ENCODE assay signal across 10 cellular contexts in the genomic region with DNA sequence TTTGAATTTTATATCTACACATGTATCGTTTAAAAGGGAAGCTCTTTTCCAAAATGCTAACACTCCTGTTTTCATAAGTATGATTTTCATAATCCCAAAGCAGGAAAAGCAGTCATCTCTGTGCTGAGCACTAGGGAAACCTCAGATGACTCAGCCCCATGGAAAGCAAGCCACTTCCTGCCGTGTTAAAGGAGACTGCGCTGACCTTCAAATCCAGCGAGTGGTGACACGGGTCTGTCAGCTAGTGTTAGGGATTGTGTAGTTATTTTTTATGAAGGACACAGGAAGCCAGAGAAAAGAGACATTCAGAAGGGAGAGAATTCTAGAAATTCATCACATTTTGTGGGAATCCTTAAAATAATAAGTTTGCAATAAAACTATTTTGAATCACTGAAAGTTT. TPM values are rescaled to one million over a fixed set of nuclear protein-coding genes. Genes with fewer than 3 reads are reported as not detected.
DNase-seq lines count a peak whose midpoint lies in the region; ATAC-seq and TF ChIP-seq lines count a peak whose summit lies in the region.
"Had no signal": no experiment of that assay in that cellular context is flagged by ENCODE, and none has a peak within 500 bp of the region (broad histone marks: within the 10 kb centered on the region; RNA-seq: fewer than 3 reads in every experiment).

No MANE protein-coding gene starts in this region.

- CTCF ChIA-PET in HEK293T (lab: Yijun Ruan, JAX), result no interaction called here

- H3K27me3 ChIP-seq in gastrocnemius medialis, result no peaks in the 10 kb centered on the region

- H3K4me3 Mint-ChIP-seq in T-helper 17 cell, result no peak overlapping the region
- H3K4me3 Mint-ChIP-seq: T-cell had no signal

- intact Hi-C loops in gastrocnemius medialis (cut with DNase I; ENCODE audit: low total_unique reads), result no loop called here

- TF ChIP-seq CTCF in foreskin fibroblast (IDR thresholded peaks at IDR 0.05; ENCODE audit: low read depth, low read length), result no peak
- no peak for TF ChIP-seq CTCF in gastrocnemius medialis (IDR thresholded peaks at IDR 0.05 in 4 of 5, conservative IDR thresholded peaks at IDR 0.05 in 1 of 5)

- peak; percentile 17 for DNase-seq in activated CD4-positive, alpha-beta T cell treated with anti-CD3 and anti-CD28 coated beads for 48 hours
- DNase-seq in activated CD4-positive, alpha-beta T cell treated with anti-CD3 and anti-CD28 coated beads for 4 hours, result no peak
- DNase-seq in T-helper 17 cell, result no peak
- DNase-seq in foreskin fibroblast, result peak; percentile 86 to 90
- DNase-seq in gastrocnemius medialis, result peak; percentile 77 to 86
- no peak for DNase-seq in DMS 273 (lab: John Stamatoyannopoulos, UW; ENCODE audit: unreplicated experiment)
- DNase-seq in HEK293T (ENCODE audit: extremely low spot score), result no peak
- DNase-seq: T-cell had no signal

- peaks cover 8% of the 10 kb centered on the region for H3K27me3 Mint-ChIP-seq in T-helper 17 cell

- no peaks in the 10 kb centered on the region for H3K9me3 ChIP-seq in T-helper 17 cell (ENCODE audit: control insufficient read depth, low read length, poor library complexity, severe bottlenecking)
- H3K9me3 ChIP-seq in gastrocnemius medialis, result no peaks in the 10 kb centered on the region

- no peaks in the 10 kb centered on the region for H3K36me3 ChIP-seq in gastrocnemius medialis

- POLR2A ChIA-PET in HEK293T (lab: Yijun Ruan, JAX), result interaction anchor here (1.4 kb wide), 1 partner anchor 214 kb away, joined by 3 read pairs; no protein-coding TSS in a partner anchor

- H3K27ac ChIP-seq in gastrocnemius medialis, result peak overlapping the region; percentile 94 to 99 (median 94)
- H3K27ac ChIP-seq: C4-2B had no signal

- H3K4me1 ChIP-seq in gastrocnemius medialis, result peaks cover 82 to 92% of the 10 kb centered on the region in 2 donors

- peaks cover 43% of the 10 kb centered on the region for H3K4me1 Mint-ChIP-seq in T-helper 17 cell

- peak in 1 of 2 donors; percentile 13 for TF ChIP-seq POLR2A in gastrocnemius medialis (IDR thresholded peaks at IDR 0.05)

- peaks cover 4% of the 10 kb centered on the region for H3K36me3 Mint-ChIP-seq in T-helper 17 cell (ENCODE audit: low read depth)
- H3K36me3 Mint-ChIP-seq: T-cell had no signal

- H3K4me3 ChIP-seq in foreskin fibroblast (ENCODE audit: low read depth in 1 of 2, low read length in 2 of 2) (no peak overlapping the region), gastrocnemius medialis (no peak overlapping the region)

- ATAC-seq in T-helper 17 cell (peak; percentile 31), gastrocnemius medialis (peak; percentile 55 to 61), GM18870 (IDR thresholded peaks at IDR 0.05; ENCODE audit: unreplicated experiment) (no peak)

- in situ Hi-C loops in gastrocnemius medialis (cut with MboI; ENCODE audit: low sequenced_read_pairs in 4 of 4), result no loop called here

- H3K27ac Mint-ChIP-seq in T-helper 17 cell, result peak overlapping the region; percentile 59

TF ChIP-seq in HEK293T, 16 proteins besides CTCF, POLR2A, EP300 and RAD21:
- TF ChIP-seq LEF1 (IDR thresholded peaks at IDR 0.05; ENCODE audit: borderline replicate concordance) (no peak), FOXK2 (IDR thresholded peaks at IDR 0.05) (no peak), L3MBTL2 (conservative IDR thresholded peaks at IDR 0.05) (no peak), HDGF (IDR thresholded peaks at IDR 0.05; ENCODE audit: borderline replicate concordance) (no peak), ELF4 (IDR thresholded peaks at IDR 0.05) (no peak), SP1 (IDR thresholded peaks at IDR 0.05) (no peak), TARDBP (IDR thresholded peaks at IDR 0.05) (no peak), BHLHE40 (IDR thresholded peaks at IDR 0.05; ENCODE audit: borderline replicate concordance) (no peak), SUZ12 (IDR thresholded peaks at IDR 0.05) (no peak), NFRKB (IDR thresholded peaks at IDR 0.05) (no peak), CTBP1 (IDR thresholded peaks at IDR 0.05; ENCODE audit: borderline replicate concordance) (no peak), ZNF384 (IDR thresholded peaks at IDR 0.05) (no peak)

RNA-seq across cellular contexts. Expression of a gene that starts 57.0 kb away (rescaled TPM):
- total RNA-seq in T-helper 17 cell (1 to 10 TPM; 2.1 to 6.4 TPM), gastrocnemius medialis (10 to 100 TPM; 17.3 to 22.2 (median 21.1) TPM)

Comparison
In these comparisons a context has a peak if more than half of its experiments do, and no peak if none do; other contexts are left out.
1. DNase-seq: peak in activated CD4-positive, alpha-beta T cell treated with anti-CD3 and anti-CD28 coated beads for 48 hours (single experiment), foreskin fibroblast (2 of 2) and gastrocnemius medialis (2 of 2); none in activated CD4-positive, alpha-beta T cell treated with anti-CD3 and anti-CD28 coated beads for 4 hours (0 of 2), T-helper 17 cell (0 of 3), DMS 273 (single experiment) and HEK293T (single experiment).